Comparison of ENCODE assay signal across 8 cellular contexts in genomic region chr12:76020281-76020680, GRCh38. TPM values are rescaled to one million over a fixed set of nuclear protein-coding genes. Genes with fewer than 3 reads are reported as not detected.
DNase-seq lines count a peak whose midpoint lies in the region; ATAC-seq and TF ChIP-seq lines count a peak whose summit lies in the region.

No MANE protein-coding gene starts in this region.

- peak; percentile 50 to 89 (median 72) for DNase-seq in CD8-positive, alpha-beta memory T cell
- DNase-seq in RKO (ENCODE audit: low spot score) (peak; percentile 94), kidney tubule cell (ENCODE audit: low spot score) (peak; percentile 94), erythroblast (lab: John Stamatoyannopoulos, UW) (no peak)
- peak; percentile 65 for DNase-seq in activated T-helper 9 cell treated with anti-CD3 and anti-CD28 coated beads, Interleukin-2, amount 50 U/mL, for 16 hours (ENCODE audit: low read depth)
- DNase-seq in stimulated activated CD8-positive, alpha-beta memory T cell treated with anti-CD3 and anti-CD28 coated beads, Interleukin-2, amount 100 ng/mL, for 1 hour (ENCODE audit: low read depth in 2 of 2): peak; percentile 49 to 52

- peak overlapping the region; percentile 46 to 79 (median 69) for H3K4me3 Mint-ChIP-seq in CD8-positive, alpha-beta memory T cell

- POLR2A ChIA-PET in CD8-positive, alpha-beta memory T cell (lab: Charles Lee): interaction anchor here (1.0 to 3.2 kb wide), 3 partner anchors 10 to 509 kb away, joined by 4 to 77 read pairs (median 5); partner anchors contain the start of genes KRR1 and PHLDA1

- CTCF ChIA-PET in CD8-positive, alpha-beta memory T cell (lab: Charles Lee): interaction anchor here (0.8 to 3.8 kb wide), 7 partner anchors 11 to 535 kb away, joined by 3 to 66 read pairs (median 4); partner anchors contain the start of gene PHLDA1

- H3K9me3 ChIP-seq in CD8-positive, alpha-beta memory T cell (ENCODE audit: low read length): no peaks in the 10 kb centered on the region

- peaks cover 30% of the 10 kb centered on the region for H3K4me1 ChIP-seq in CD8-positive, alpha-beta memory T cell (ENCODE audit: insufficient read depth, low read length)

- H3K27ac ChIP-seq in CD8-positive, alpha-beta memory T cell (ENCODE audit: low read depth, low read length): peak overlapping the region; percentile 86

- H3K27me3 Mint-ChIP-seq in CD8-positive, alpha-beta memory T cell: peaks cover 0 to under 1% of the 10 kb centered on the region in 2 donors

- no peaks in the 10 kb centered on the region for H3K36me3 ChIP-seq in CD8-positive, alpha-beta memory T cell (ENCODE audit: insufficient read depth, low read length)

- H3K4me1 Mint-ChIP-seq in CD8-positive, alpha-beta memory T cell: peaks cover 34 to 47% (median 41%) of the 10 kb centered on the region in 3 donors

- H3K36me3 Mint-ChIP-seq in CD8-positive, alpha-beta memory T cell: no peaks in the 10 kb centered on the region

- H3K27me3 ChIP-seq in CD8-positive, alpha-beta memory T cell (ENCODE audit: insufficient read depth, low read length, poor library complexity, severe bottlenecking): no peaks in the 10 kb centered on the region

- no peaks in the 10 kb centered on the region for H3K9me3 Mint-ChIP-seq in CD8-positive, alpha-beta memory T cell

- ATAC-seq in HG02763 (IDR thresholded peaks at IDR 0.05; ENCODE audit: unreplicated experiment): peak; percentile 59
- ATAC-seq in HG02571 (IDR thresholded peaks at IDR 0.05; ENCODE audit: unreplicated experiment): no peak

- peak overlapping the region; percentile 96 to 100 (median 99) for H3K27ac Mint-ChIP-seq in CD8-positive, alpha-beta memory T cell

- no peak for TF ChIP-seq POLR2A in erythroblast (IDR thresholded peaks at IDR 0.05; ENCODE audit: low read length)

- peak overlapping the region; percentile 6 for H3K4me3 ChIP-seq in CD8-positive, alpha-beta memory T cell (ENCODE audit: low read length)

RNA-seq across cellular contexts. Expression of gene PHLDA1, which starts 11.3 kb away (rescaled TPM):
- 10 to 100 TPM; 43.3 to 43.4 TPM for total RNA-seq in CD8-positive, alpha-beta memory T cell
- 2.1 TPM for polyA plus RNA-seq in CD8-positive, alpha-beta memory T cell

Comparison
In these comparisons a context has a peak if more than half of its experiments do, and no peak if none do; other contexts are left out.
1. DNase-seq: peak in CD8-positive, alpha-beta memory T cell (5 of 5), RKO (single experiment), activated T-helper 9 cell treated with anti-CD3 and anti-CD28 coated beads, Interleukin-2, amount 50 U/mL, for 16 hours (single experiment), kidney tubule cell (single experiment) and stimulated activated CD8-positive, alpha-beta memory T cell treated with anti-CD3 and anti-CD28 coated beads, Interleukin-2, amount 100 ng/mL, for 1 hour (2 of 2); none in erythroblast (0 of 2).